8 cellular contexts compared by ENCODE assay signal in the genomic region with DNA sequence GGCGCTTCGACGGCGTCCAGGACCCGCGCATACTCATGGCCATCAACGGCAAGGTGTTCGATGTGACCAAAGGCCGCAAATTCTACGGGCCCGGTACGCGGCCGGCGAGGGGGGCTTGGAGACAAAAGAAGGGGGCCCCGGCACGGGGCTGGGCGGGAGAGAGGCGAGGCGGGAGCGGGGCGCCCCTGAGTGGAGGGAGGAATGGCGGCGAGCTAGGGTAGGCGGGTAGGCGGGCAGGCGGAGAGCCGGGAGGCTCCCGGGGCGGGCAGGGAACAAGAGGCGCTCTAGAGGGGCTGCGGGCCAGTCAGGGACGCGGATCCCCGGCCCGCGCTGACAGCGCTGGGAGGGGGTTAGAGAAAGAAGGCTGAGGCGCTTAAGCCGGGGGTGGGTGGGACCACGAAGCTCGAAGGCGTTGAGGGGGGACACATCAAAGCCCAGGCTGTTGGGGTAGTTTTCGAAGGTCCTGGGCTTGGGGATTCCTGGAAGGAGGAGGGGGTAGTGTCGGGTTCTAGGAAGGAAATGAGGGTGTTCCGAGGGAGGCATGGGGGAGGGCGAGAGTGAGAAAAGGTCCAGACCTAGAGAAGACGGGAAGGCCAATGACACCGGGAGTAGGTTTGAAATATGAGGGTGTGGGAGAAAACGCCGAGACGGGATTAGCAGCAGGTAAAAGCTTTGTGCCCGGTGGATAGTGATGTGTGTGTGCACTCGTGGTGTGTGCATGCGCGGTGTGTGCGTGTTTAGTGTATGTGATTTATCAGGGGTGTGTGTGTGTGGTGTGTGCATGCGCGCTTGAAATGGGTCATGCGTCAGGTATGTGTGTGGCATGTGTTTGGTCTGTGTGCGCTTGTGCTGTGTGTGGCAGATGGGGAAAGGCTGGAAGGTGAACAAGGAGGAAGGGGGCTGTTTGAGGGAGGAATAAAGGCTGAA. TPM values are rescaled to one million over a fixed set of nuclear protein-coding genes. Genes with fewer than 3 reads are reported as not detected.
DNase-seq lines count a peak whose midpoint lies in the region; ATAC-seq and TF ChIP-seq lines count a peak whose summit lies in the region.

No MANE protein-coding gene starts in this region.

- DNase-seq in NCI-H748 (lab: John Stamatoyannopoulos, UW; ENCODE audit: unreplicated experiment): peak; percentile 68
- DNase-seq in activated T-helper 1 cell treated with anti-CD3 and anti-CD28 coated beads, Interleukin-12 subunit alpha, Interleukin-12 subunit beta, Interleukin-2, Interleukin-4 antibody, amounts not matched to agents 30 ng/mL and 10 ng/mL and 1 ng/mL, durations not matched to agents 14 hours and 24 hours and 36 hours (ENCODE audit: low spot score): peak; percentile 0
- peak; percentile 50 for DNase-seq in fibroblast of pulmonary artery (ENCODE audit: low read depth)
- DNase-seq in neural progenitor cell (ENCODE audit: low spot score): peak; percentile 56
- peak; percentile 56 to 79 for DNase-seq in aorta
- DNase-seq in mesenteric fat pad (ENCODE audit: low spot score): no peak

- H3K9me3 Mint-ChIP-seq in activated T-helper 1 cell treated with anti-CD3 and anti-CD28 coated beads, Interleukin-12 subunit alpha, Interleukin-12 subunit beta, Interleukin-2, Interleukin-4 antibody, amounts not matched to agents 30 ng/mL and 10 ng/mL and 1 ng/mL, durations not matched to agents 14 hours and 24 hours and 36 hours: no peaks in the 10 kb centered on the region
- H3K9me3 Mint-ChIP-seq in neural progenitor cell: peaks cover 11% of the 10 kb centered on the region

- H3K36me3 ChIP-seq in neural progenitor cell (no peaks in the 10 kb centered on the region), aorta (ENCODE audit: control insufficient read depth in 1 of 2, insufficient read depth in 2 of 2, low read length in 1 of 2) (no peaks in the 10 kb centered on the region)

- H3K27ac ChIP-seq in neural progenitor cell (peak overlapping the region; percentile 12), aorta (ENCODE audit: low read depth in 1 of 2, low read length in 2 of 2) (peak overlapping the region; percentile 0 to 9)

- peaks cover 14% of the 10 kb centered on the region for H3K27me3 Mint-ChIP-seq in activated T-helper 1 cell treated with anti-CD3 and anti-CD28 coated beads, Interleukin-12 subunit alpha, Interleukin-12 subunit beta, Interleukin-2, Interleukin-4 antibody, amounts not matched to agents 30 ng/mL and 10 ng/mL and 1 ng/mL, durations not matched to agents 14 hours and 24 hours and 36 hours (ENCODE audit: insufficient read depth)
- H3K27me3 Mint-ChIP-seq in neural progenitor cell (ENCODE audit: insufficient read depth, low read depth): no peaks in the 10 kb centered on the region

- peaks cover 38% of the 10 kb centered on the region for H4K20me1 ChIP-seq in neural progenitor cell (ENCODE audit: low read depth)

- WGBS in aorta, 2 donors: 1 to 33% methylated on average over 55 to 61 of the region's 61 CpGs

- ATAC-seq in GM18517 (IDR thresholded peaks at IDR 0.05; ENCODE audit: unreplicated experiment) (peak; percentile 17), HG02798 (IDR thresholded peaks at IDR 0.05; ENCODE audit: poor library complexity, unreplicated experiment) (peak; percentile 25), aorta (ENCODE audit: low FRiP score) (peak; percentile 38)

- H3K79me2 ChIP-seq in neural progenitor cell (ENCODE audit: low read depth): peaks cover 52% of the 10 kb centered on the region

- H3K9me3 ChIP-seq in neural progenitor cell (ENCODE audit: low read depth) (no peaks in the 10 kb centered on the region), aorta (ENCODE audit: control insufficient read depth, low read length) (no peaks in the 10 kb centered on the region)

- TF ChIP-seq CTCF in fibroblast of pulmonary artery (IDR thresholded peaks at IDR 0.05; ENCODE audit: low read length, missing control alignments): no peak
- TF ChIP-seq CTCF in neural progenitor cell (IDR thresholded peaks at IDR 0.05): no peak

- H3K4me3 Mint-ChIP-seq in activated T-helper 1 cell treated with anti-CD3 and anti-CD28 coated beads, Interleukin-12 subunit alpha, Interleukin-12 subunit beta, Interleukin-2, Interleukin-4 antibody, amounts not matched to agents 30 ng/mL and 10 ng/mL and 1 ng/mL, durations not matched to agents 14 hours and 24 hours and 36 hours: peak overlapping the region; percentile 92
- H3K4me3 Mint-ChIP-seq in neural progenitor cell: peak overlapping the region; percentile 97

- H3K4me1 ChIP-seq in neural progenitor cell: peaks cover 10% of the 10 kb centered on the region
- H3K4me1 ChIP-seq in aorta (ENCODE audit: control insufficient read depth in 1 of 2, insufficient read depth in 2 of 2, low read length in 2 of 2): peaks cover 0 to 5% of the 10 kb centered on the region in 2 donors

- H3K4me3 ChIP-seq in fibroblast of pulmonary artery (replicated peaks; ENCODE audit: low read depth, low read length): peak overlapping the region; percentile 66
- H3K4me3 ChIP-seq in neural progenitor cell: peak overlapping the region; percentile 84
- peak overlapping the region; percentile 58 to 63 for H3K4me3 ChIP-seq in aorta (ENCODE audit: low read length in 2 of 2)

- peak overlapping the region; percentile 83 for H3K4me2 ChIP-seq in neural progenitor cell

- H3K9ac ChIP-seq in neural progenitor cell: peak overlapping the region; percentile 57

- peaks cover 8% of the 10 kb centered on the region for H3F3A ChIP-seq in neural progenitor cell (ENCODE audit: low read depth)

- peaks cover 12% of the 10 kb centered on the region for H3K36me3 Mint-ChIP-seq in activated T-helper 1 cell treated with anti-CD3 and anti-CD28 coated beads, Interleukin-12 subunit alpha, Interleukin-12 subunit beta, Interleukin-2, Interleukin-4 antibody, amounts not matched to agents 30 ng/mL and 10 ng/mL and 1 ng/mL, durations not matched to agents 14 hours and 24 hours and 36 hours (ENCODE audit: low read depth)
- peaks cover 3% of the 10 kb centered on the region for H3K36me3 Mint-ChIP-seq in neural progenitor cell

- H3K27ac Mint-ChIP-seq in activated T-helper 1 cell treated with anti-CD3 and anti-CD28 coated beads, Interleukin-12 subunit alpha, Interleukin-12 subunit beta, Interleukin-2, Interleukin-4 antibody, amounts not matched to agents 30 ng/mL and 10 ng/mL and 1 ng/mL, durations not matched to agents 14 hours and 24 hours and 36 hours: peak overlapping the region; percentile 53
- peak overlapping the region; percentile 23 for H3K27ac Mint-ChIP-seq in neural progenitor cell

- H3K27me3 ChIP-seq in neural progenitor cell (no peaks in the 10 kb centered on the region), aorta (ENCODE audit: control insufficient read depth in 1 of 2, insufficient read depth in 2 of 2, low read length in 1 of 2) (no peaks in the 10 kb centered on the region)

- intact Hi-C loops in activated T-helper 1 cell treated with anti-CD3 and anti-CD28 coated beads, Interleukin-12 subunit alpha, Interleukin-12 subunit beta, Interleukin-2, Interleukin-4 antibody, amounts not matched to agents 30 ng/mL and 10 ng/mL and 1 ng/mL, durations not matched to agents 14 hours and 24 hours and 36 hours (cut with micrococcal nuclease): loop anchor here (1.0 to 10.0 kb wide), 8 partner anchors 36 to 890 kb away; a partner anchor contains a TSS
- intact Hi-C loops in aorta (cut with DNase I): no loop called here

- H3K4me1 Mint-ChIP-seq in activated T-helper 1 cell treated with anti-CD3 and anti-CD28 coated beads, Interleukin-12 subunit alpha, Interleukin-12 subunit beta, Interleukin-2, Interleukin-4 antibody, amounts not matched to agents 30 ng/mL and 10 ng/mL and 1 ng/mL, durations not matched to agents 14 hours and 24 hours and 36 hours (ENCODE audit: low read depth): peaks cover 31% of the 10 kb centered on the region
- peaks cover 41% of the 10 kb centered on the region for H3K4me1 Mint-ChIP-seq in neural progenitor cell

- H2AFZ ChIP-seq in neural progenitor cell (replicated peaks): peak overlapping the region; percentile 24

RNA-seq across cellular contexts. Expression of a gene that starts 0.8 kb away (rescaled TPM):
- 41.1 and 41.6 TPM in 2 replicates for total RNA-seq in activated T-helper 1 cell treated with anti-CD3 and anti-CD28 coated beads, Interleukin-12 subunit alpha, Interleukin-12 subunit beta, Interleukin-2, Interleukin-4 antibody, amounts not matched to agents 30 ng/mL and 10 ng/mL and 1 ng/mL, durations not matched to agents 14 hours and 24 hours and 36 hours
- 191 and 246 TPM in 2 replicates for total RNA-seq in neural progenitor cell (ENCODE audit: low replicate concordance)
- total RNA-seq in aorta: 10 to 100 TPM; 79.0 to 92.8 TPM
- polyA plus RNA-seq in aorta: 10 to 100 TPM; 64.9 to 90.7 TPM
- total RNA-seq in mesenteric fat pad: 220 TPM
